In genomic region chr13:27952931-27953670, GRCh38 we compare ENCODE assay signal across 8 cellular contexts. TPM values are rescaled to one million over a fixed set of nuclear protein-coding genes. Genes with fewer than 3 reads are reported as not detected.
DNase-seq lines count a peak whose midpoint lies in the region; ATAC-seq and TF ChIP-seq lines count a peak whose summit lies in the region.

No MANE protein-coding gene starts in this region.

- H3K27me3 ChIP-seq in transverse colon: peaks cover 75% of the 10 kb centered on the region

- peak; percentile 12 for TF ChIP-seq POLR2A in transverse colon (IDR thresholded peaks at IDR 0.05)

- TF ChIP-seq EP300 in transverse colon (IDR thresholded peaks at IDR 0.05; ENCODE audit: low read depth): no peak

- peaks cover 11% of the 10 kb centered on the region for H3K4me1 Mint-ChIP-seq in activated CD8-positive, alpha-beta memory T cell treated with anti-CD3 and anti-CD28 coated beads, Interleukin-2, amount 10 ng/mL, durations not matched to agents 7 days and 5 days

- in situ Hi-C loops in transverse colon (cut with MboI; ENCODE audit: low pct_ligation_motif_present in 1 of 4, low pct_unique_long_range_greater_than_20kb in 1 of 4, low sequenced_read_pairs in 3 of 4): no loop called here

- DNase-seq in activated CD8-positive, alpha-beta memory T cell treated with anti-CD3 and anti-CD28 coated beads, Interleukin-2, amount 10 ng/mL, durations not matched to agents 7 days and 5 days: no peak
- no peak for DNase-seq in activated CD8-positive, alpha-beta memory T cell treated with anti-CD3 and anti-CD28 coated beads for 24 hours
- DNase-seq in left kidney (ENCODE audit: low read depth, low spot score): peak; percentile 41
- peak; percentile 84 for DNase-seq in transverse colon

- peak overlapping the region; percentile 39 for H3K4me3 Mint-ChIP-seq in activated CD8-positive, alpha-beta memory T cell treated with anti-CD3 and anti-CD28 coated beads, Interleukin-2, amount 10 ng/mL, durations not matched to agents 7 days and 5 days

- no peaks in the 10 kb centered on the region for H3K36me3 Mint-ChIP-seq in activated CD8-positive, alpha-beta memory T cell treated with anti-CD3 and anti-CD28 coated beads, Interleukin-2, amount 10 ng/mL, durations not matched to agents 7 days and 5 days

- H3K9me3 ChIP-seq in transverse colon: no peaks in the 10 kb centered on the region

- H3K4me3 ChIP-seq in transverse colon: peak overlapping the region in 3 of 4 donors; percentile 38 to 58 (median 54)

- H3K27ac Mint-ChIP-seq in activated CD8-positive, alpha-beta memory T cell treated with anti-CD3 and anti-CD28 coated beads, Interleukin-2, amount 10 ng/mL, durations not matched to agents 7 days and 5 days: no peak overlapping the region

- 11 to 14% methylated on average over 13 to 27 of the region's 27 CpGs for WGBS in transverse colon (ENCODE audit: low coverage in 1 of 2), 2 donors

- no peaks in the 10 kb centered on the region for H3K36me3 ChIP-seq in transverse colon

- no peak for TF ChIP-seq CTCF in VCaP (conservative IDR thresholded peaks at IDR 0.05)
- TF ChIP-seq CTCF in transverse colon (IDR thresholded peaks at IDR 0.05): no peak

- no peaks in the 10 kb centered on the region for H3K9me3 Mint-ChIP-seq in activated CD8-positive, alpha-beta memory T cell treated with anti-CD3 and anti-CD28 coated beads, Interleukin-2, amount 10 ng/mL, durations not matched to agents 7 days and 5 days (ENCODE audit: low read depth)

- no peak for ATAC-seq in activated CD8-positive, alpha-beta memory T cell treated with anti-CD3 and anti-CD28 coated beads, Interleukin-2, amount 10 ng/mL, durations not matched to agents 7 days and 5 days
- ATAC-seq in GM21423 (IDR thresholded peaks at IDR 0.05; ENCODE audit: unreplicated experiment) (no peak), HG02798 (IDR thresholded peaks at IDR 0.05; ENCODE audit: poor library complexity, unreplicated experiment) (no peak), GM19328 (IDR thresholded peaks at IDR 0.05; ENCODE audit: unreplicated experiment) (no peak)

- CTCF ChIA-PET in activated CD8-positive, alpha-beta memory T cell treated with anti-CD3 and anti-CD28 coated beads, Interleukin-2, amount 10 ng/mL, durations not matched to agents 7 days and 5 days (lab: Charles Lee): interaction anchor here (0.8 to 4.9 kb wide), 28 partner anchors 9 to 580 kb away, joined by 3 to 28 read pairs (median 4); partner anchors contain the start of genes CDX2 and PDX1

- peaks cover 65% of the 10 kb centered on the region for H3K27me3 Mint-ChIP-seq in activated CD8-positive, alpha-beta memory T cell treated with anti-CD3 and anti-CD28 coated beads, Interleukin-2, amount 10 ng/mL, durations not matched to agents 7 days and 5 days

- H3K27ac ChIP-seq in VCaP (peak overlapping the region; percentile 87), transverse colon (peak overlapping the region; percentile 87 to 97 (median 92))

- H3K4me1 ChIP-seq in transverse colon: peaks cover 0 to 44% (median 12%) of the 10 kb centered on the region in 4 donors

- intact Hi-C loops in transverse colon (cut with DNase I; ENCODE audit: low total_unique reads): no loop called here

RNA-seq across cellular contexts. Expression of gene CDX2, which starts 16.0 kb away (rescaled TPM):
- total RNA-seq in activated CD8-positive, alpha-beta memory T cell treated with anti-CD3 and anti-CD28 coated beads, Interleukin-2, amount 10 ng/mL, durations not matched to agents 7 days and 5 days: not detected
- 100 to 1,000 TPM; 119 to 199 (median 136) TPM for total RNA-seq in transverse colon

RNA-seq across cellular contexts. Expression of gene PDX1, which starts 33.3 kb away (rescaled TPM):
- total RNA-seq in activated CD8-positive, alpha-beta memory T cell treated with anti-CD3 and anti-CD28 coated beads, Interleukin-2, amount 10 ng/mL, durations not matched to agents 7 days and 5 days: not detected
- total RNA-seq in transverse colon: under 1 TPM in 1 of 4 donors, not detected in 3; 0.16 TPM

RNA-seq across cellular contexts. Expression of gene URAD, which starts 35.4 kb away (rescaled TPM):
- total RNA-seq in activated CD8-positive, alpha-beta memory T cell treated with anti-CD3 and anti-CD28 coated beads, Interleukin-2, amount 10 ng/mL, durations not matched to agents 7 days and 5 days: not detected
- 100 to 1,000 TPM; 124 to 265 (median 168) TPM for total RNA-seq in transverse colon

Comparison
In these comparisons a context has a peak if more than half of its experiments do, and no peak if none do; other contexts are left out.
1. DNase-seq: peak in left kidney (single experiment) and transverse colon (single experiment); none in activated CD8-positive, alpha-beta memory T cell treated with anti-CD3 and anti-CD28 coated beads, Interleukin-2, amount 10 ng/mL, durations not matched to agents 7 days and 5 days (single experiment) and activated CD8-positive, alpha-beta memory T cell treated with anti-CD3 and anti-CD28 coated beads for 24 hours (single experiment).
2. RNA of gene CDX2, which starts 16.0 kb away (total RNA-seq): 119 to 199 TPM in transverse colon; not detected in activated CD8-positive, alpha-beta memory T cell treated with anti-CD3 and anti-CD28 coated beads, Interleukin-2, amount 10 ng/mL, durations not matched to agents 7 days and 5 days; every median in the first group is over 100 times any median in the second.
3. RNA of gene URAD, which starts 35.4 kb away (total RNA-seq): 124 to 265 TPM in transverse colon; not detected in activated CD8-positive, alpha-beta memory T cell treated with anti-CD3 and anti-CD28 coated beads, Interleukin-2, amount 10 ng/mL, durations not matched to agents 7 days and 5 days; every median in the first group is over 100 times any median in the second.